Comparison of ENCODE assay signal across 19 cellular contexts in genomic region chr11:73728000-73728399, GRCh38.
"Had no signal": no experiment of that assay in that cellular context is flagged by ENCODE, and none has a peak within 500 bp of the region (broad histone marks: within the 10 kb centered on the region; RNA-seq: fewer than 3 reads in every experiment).

No MANE protein-coding gene starts in this region.

- H3K27ac Mint-ChIP-seq: activated CD4-positive, alpha-beta memory T cell treated with anti-CD3 and anti-CD28 coated beads for 36 hours; activated CD8-positive, alpha-beta memory T cell treated with anti-CD3 and anti-CD28 coated beads, Interleukin-2, amount 10 ng/mL, durations not matched to agents 7 days and 5 days; neural progenitor cell; stimulated activated naive B cell treated with anti-CD40 and anti-IgM and Interleukin-4, amounts not matched to agents 10 μg/mL and 1 μg/mL and 100 μg/mL, for 72 hours; type B pancreatic cell had no signal

- ATAC-seq: activated CD8-positive, alpha-beta memory T cell treated with anti-CD3 and anti-CD28 coated beads, Interleukin-2, amount 10 ng/mL, durations not matched to agents 7 days and 5 days; effector memory CD8-positive, alpha-beta T cell; naive thymus-derived CD8-positive, alpha-beta T cell; stimulated activated naive B cell treated with anti-CD40 and anti-IgM and Interleukin-4, amounts not matched to agents 10 μg/mL and 1 μg/mL and 100 μg/mL, for 72 hours had no signal

- H3K4me3 Mint-ChIP-seq: activated CD4-positive, alpha-beta memory T cell treated with anti-CD3 and anti-CD28 coated beads for 36 hours; activated CD8-positive, alpha-beta memory T cell treated with anti-CD3 and anti-CD28 coated beads, Interleukin-2, amount 10 ng/mL, durations not matched to agents 7 days and 5 days; effector memory CD8-positive, alpha-beta T cell; naive thymus-derived CD8-positive, alpha-beta T cell; neural progenitor cell; stimulated activated naive B cell treated with anti-CD40 and anti-IgM and Interleukin-4, amounts not matched to agents 10 μg/mL and 1 μg/mL and 100 μg/mL, for 72 hours; type B pancreatic cell had no signal

- H3K4me1 Mint-ChIP-seq: neural progenitor cell had no signal

- H3K9me3 Mint-ChIP-seq: activated CD4-positive, alpha-beta memory T cell treated with anti-CD3 and anti-CD28 coated beads for 36 hours; effector memory CD8-positive, alpha-beta T cell; naive thymus-derived CD8-positive, alpha-beta T cell; stimulated activated naive B cell treated with anti-CD40 and anti-IgM and Interleukin-4, amounts not matched to agents 10 μg/mL and 1 μg/mL and 100 μg/mL, for 72 hours; type B pancreatic cell had no signal

- H3K27me3 Mint-ChIP-seq: activated CD4-positive, alpha-beta memory T cell treated with anti-CD3 and anti-CD28 coated beads for 36 hours; activated CD8-positive, alpha-beta memory T cell treated with anti-CD3 and anti-CD28 coated beads, Interleukin-2, amount 10 ng/mL, durations not matched to agents 7 days and 5 days; effector memory CD8-positive, alpha-beta T cell; naive thymus-derived CD8-positive, alpha-beta T cell; stimulated activated naive B cell treated with anti-CD40 and anti-IgM and Interleukin-4, amounts not matched to agents 10 μg/mL and 1 μg/mL and 100 μg/mL, for 72 hours; type B pancreatic cell had no signal

- DNase-seq: activated CD4-positive, alpha-beta memory T cell treated with anti-CD3 and anti-CD28 coated beads for 36 hours; activated CD8-positive, alpha-beta memory T cell treated with anti-CD3 and anti-CD28 coated beads, Interleukin-2, amount 10 ng/mL, durations not matched to agents 7 days and 5 days; activated naive CD4-positive, alpha-beta T cell treated with anti-CD3 and anti-CD28 coated beads, Interleukin-2, amount 50 U/mL, for 16 hours; activated T-cell treated with anti-CD3 and anti-CD28 coated beads for 4 hours; central memory CD4-positive, alpha-beta T cell; colonic mucosa; dorsolateral prefrontal cortex; effector memory CD8-positive, alpha-beta T cell; glutamatergic neuron; left ventricle myocardium inferior; naive thymus-derived CD8-positive, alpha-beta T cell; posterior cingulate gyrus; sigmoid colon; stimulated activated CD4-positive, alpha-beta T cell treated with anti-CD3 and anti-CD28 coated beads, Interleukin-15, amount 100 ng/mL, for 24 hours; stimulated activated CD8-positive, alpha-beta memory T cell treated with anti-CD3 and anti-CD28 coated beads, Interleukin-4, amount 100 ng/mL, for 48 hours; stimulated activated naive B cell treated with anti-CD40 and anti-IgM and Interleukin-4, amounts not matched to agents 10 μg/mL and 1 μg/mL and 100 μg/mL, for 72 hours had no signal

- FAIRE-seq: astrocyte had no signal
